In genomic region chr11:102199673-102200072, GRCh38 we compare ENCODE assay signal across 2 cellular contexts.
TF ChIP-seq lines count a peak whose summit lies in the region.

No MANE protein-coding gene starts in this region.

TF ChIP-seq in GM23338, 12 proteins besides CTCF, POLR2A, EP300 and RAD21:
- no peak for TF ChIP-seq JUNB (IDR thresholded peaks at IDR 0.05; ENCODE audit: unreplicated experiment)
- TF ChIP-seq POLR2AphosphoS5 (IDR thresholded peaks at IDR 0.05; ENCODE audit: low read depth): no peak
- TF ChIP-seq ZNF331 (CRISPR knock-in tag; IDR thresholded peaks at IDR 0.05; ENCODE audit: low read depth): no peak
- no peak for TF ChIP-seq REST (IDR thresholded peaks at IDR 0.05; ENCODE audit: unreplicated experiment)
- TF ChIP-seq STAT1 (IDR thresholded peaks at IDR 0.05; ENCODE audit: unreplicated experiment): no peak
- TF ChIP-seq EZH2 (IDR thresholded peaks at IDR 0.05; ENCODE audit: low read depth, unreplicated experiment): no peak
- no peak for TF ChIP-seq EZH2phosphoT487 (IDR thresholded peaks at IDR 0.05; ENCODE audit: unreplicated experiment)
- no peak for TF ChIP-seq NANOG (IDR thresholded peaks at IDR 0.05; ENCODE audit: borderline replicate concordance)
- TF ChIP-seq ETS1 (IDR thresholded peaks at IDR 0.05): no peak
- no peak for TF ChIP-seq CREB1 (CRISPR knock-in tag; IDR thresholded peaks at IDR 0.05; ENCODE audit: low read depth)
- TF ChIP-seq ZNF462 (CRISPR knock-in tag; IDR thresholded peaks at IDR 0.05): no peak
- no peak for TF ChIP-seq ZNF114 (CRISPR knock-in tag; IDR thresholded peaks at IDR 0.05)

TF ChIP-seq in HepG2, 621 proteins besides CTCF, POLR2A, EP300 and RAD21:
- peak; percentile 51; the same call in 1 of the 2 replicates for TF ChIP-seq HOMEZ (CRISPR knock-in tag; IDR thresholded peaks at IDR 0.05; ENCODE audit: low read depth)
- 0 out of 2 replicates have a peak, but pooled peaks have one; percentile 30 for TF ChIP-seq RARA (CRISPR knock-in tag; IDR thresholded peaks at IDR 0.05)
- no peak for TF ChIP-seq PRDM15 (CRISPR knock-in tag; IDR thresholded peaks at IDR 0.05)
